1 cellular context compared by ENCODE assay signal in the genomic region with DNA sequence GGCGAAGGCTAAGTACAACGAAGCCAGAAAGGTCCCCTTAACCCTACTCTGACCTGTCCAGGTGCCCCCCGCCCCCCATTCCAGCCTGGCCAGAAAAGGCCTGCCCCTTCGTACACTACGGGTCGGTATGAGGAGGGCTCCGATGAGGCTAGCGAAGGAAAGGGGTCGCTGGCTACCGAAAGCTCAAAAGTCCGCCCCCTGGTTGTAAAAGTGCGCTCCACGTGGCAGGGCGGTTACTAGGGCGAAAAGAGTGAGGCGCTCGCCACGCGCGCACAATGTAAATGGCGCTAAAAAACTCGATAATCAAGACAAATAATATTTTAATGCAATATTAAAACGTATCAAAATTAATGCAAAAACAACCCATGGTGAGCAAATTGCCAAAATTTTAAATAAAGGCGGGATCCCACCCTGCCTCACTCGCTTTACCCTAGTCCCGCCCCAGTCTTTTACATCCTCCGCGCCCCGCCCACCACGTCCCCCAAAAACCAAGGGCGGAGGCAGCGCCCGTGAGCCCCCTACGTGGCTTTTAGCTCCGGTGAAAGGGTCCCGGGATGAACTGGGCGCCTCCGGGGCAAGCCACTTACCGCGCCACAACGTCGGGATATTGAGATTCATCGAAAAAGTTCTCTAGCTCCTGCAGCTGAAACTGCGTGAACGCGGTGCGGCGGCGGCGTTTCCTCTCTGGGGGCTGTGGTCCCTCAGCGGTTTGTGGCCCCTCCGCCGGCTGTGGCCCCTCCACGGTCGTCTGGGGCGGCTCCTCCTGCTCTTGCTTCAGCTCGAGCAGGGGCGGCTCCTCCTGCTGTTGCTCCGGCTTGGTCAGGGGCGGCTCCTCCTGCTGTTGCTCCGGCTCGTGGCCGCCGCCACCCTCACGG.
TF ChIP-seq lines count a peak whose summit lies in the region.

No MANE protein-coding gene starts in this region.

TF ChIP-seq in HepG2, 621 proteins besides CTCF, POLR2A, EP300 and RAD21:
- TF ChIP-seq ZNF333 (CRISPR knock-in tag; IDR thresholded peaks at IDR 0.05; ENCODE audit: borderline replicate concordance) = no peak
- no peak for TF ChIP-seq TAF1 (CRISPR knock-in tag; IDR thresholded peaks at IDR 0.05)
- no peak for TF ChIP-seq NFIB (CRISPR knock-in tag; IDR thresholded peaks at IDR 0.05; ENCODE audit: borderline replicate concordance)
- TF ChIP-seq, protein P1, sequence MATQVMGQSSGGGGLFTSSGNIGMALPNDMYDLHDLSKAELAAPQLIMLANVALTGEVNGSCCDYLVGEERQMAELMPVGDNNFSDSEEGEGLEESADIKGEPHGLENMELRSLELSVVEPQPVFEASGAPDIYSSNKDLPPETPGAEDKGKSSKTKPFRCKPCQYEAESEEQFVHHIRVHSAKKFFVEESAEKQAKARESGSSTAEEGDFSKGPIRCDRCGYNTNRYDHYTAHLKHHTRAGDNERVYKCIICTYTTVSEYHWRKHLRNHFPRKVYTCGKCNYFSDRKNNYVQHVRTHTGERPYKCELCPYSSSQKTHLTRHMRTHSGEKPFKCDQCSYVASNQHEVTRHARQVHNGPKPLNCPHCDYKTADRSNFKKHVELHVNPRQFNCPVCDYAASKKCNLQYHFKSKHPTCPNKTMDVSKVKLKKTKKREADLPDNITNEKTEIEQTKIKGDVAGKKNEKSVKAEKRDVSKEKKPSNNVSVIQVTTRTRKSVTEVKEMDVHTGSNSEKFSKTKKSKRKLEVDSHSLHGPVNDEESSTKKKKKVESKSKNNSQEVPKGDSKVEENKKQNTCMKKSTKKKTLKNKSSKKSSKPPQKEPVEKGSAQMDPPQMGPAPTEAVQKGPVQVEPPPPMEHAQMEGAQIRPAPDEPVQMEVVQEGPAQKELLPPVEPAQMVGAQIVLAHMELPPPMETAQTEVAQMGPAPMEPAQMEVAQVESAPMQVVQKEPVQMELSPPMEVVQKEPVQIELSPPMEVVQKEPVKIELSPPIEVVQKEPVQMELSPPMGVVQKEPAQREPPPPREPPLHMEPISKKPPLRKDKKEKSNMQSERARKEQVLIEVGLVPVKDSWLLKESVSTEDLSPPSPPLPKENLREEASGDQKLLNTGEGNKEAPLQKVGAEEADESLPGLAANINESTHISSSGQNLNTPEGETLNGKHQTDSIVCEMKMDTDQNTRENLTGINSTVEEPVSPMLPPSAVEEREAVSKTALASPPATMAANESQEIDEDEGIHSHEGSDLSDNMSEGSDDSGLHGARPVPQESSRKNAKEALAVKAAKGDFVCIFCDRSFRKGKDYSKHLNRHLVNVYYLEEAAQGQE (IDR thresholded peaks at IDR 0.05; ENCODE audit: borderline replicate concordance in 1 of 2, low read depth in 1 of 2, low read length in 2 of 2) = no peak
- no peak for TF ChIP-seq SRSF9 (IDR thresholded peaks at IDR 0.05; ENCODE audit: borderline replicate concordance, insufficient read depth, low read depth, low read length, poor library complexity, severe bottlenecking)
- no peak for TF ChIP-seq NONO (IDR thresholded peaks at IDR 0.05)
- no peak for TF ChIP-seq NONO (CRISPR knock-in tag; conservative IDR thresholded peaks at IDR 0.05)
- TF ChIP-seq HES4 (CRISPR knock-in tag; IDR thresholded peaks at IDR 0.05; ENCODE audit: borderline replicate concordance) = no peak
- TF ChIP-seq SP1 (IDR thresholded peaks at IDR 0.05) = no peak
- TF ChIP-seq SP1 (CRISPR knock-in tag; IDR thresholded peaks at IDR 0.05) = no peak
- no peak for TF ChIP-seq HNF4G (IDR thresholded peaks at IDR 0.05; ENCODE audit: borderline replicate concordance, low read depth, low read length)
- TF ChIP-seq HNF4G (CRISPR knock-in tag; IDR thresholded peaks at IDR 0.05; ENCODE audit: borderline replicate concordance, low read depth) = no peak
- TF ChIP-seq, protein P2, sequence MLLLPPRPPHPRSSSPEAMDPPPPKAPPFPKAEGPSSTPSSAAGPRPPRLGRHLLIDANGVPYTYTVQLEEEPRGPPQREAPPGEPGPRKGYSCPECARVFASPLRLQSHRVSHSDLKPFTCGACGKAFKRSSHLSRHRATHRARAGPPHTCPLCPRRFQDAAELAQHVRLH (CRISPR knock-in tag; IDR thresholded peaks at IDR 0.05; ENCODE audit: borderline replicate concordance, low read depth) = no peak
- TF ChIP-seq, protein P3, sequence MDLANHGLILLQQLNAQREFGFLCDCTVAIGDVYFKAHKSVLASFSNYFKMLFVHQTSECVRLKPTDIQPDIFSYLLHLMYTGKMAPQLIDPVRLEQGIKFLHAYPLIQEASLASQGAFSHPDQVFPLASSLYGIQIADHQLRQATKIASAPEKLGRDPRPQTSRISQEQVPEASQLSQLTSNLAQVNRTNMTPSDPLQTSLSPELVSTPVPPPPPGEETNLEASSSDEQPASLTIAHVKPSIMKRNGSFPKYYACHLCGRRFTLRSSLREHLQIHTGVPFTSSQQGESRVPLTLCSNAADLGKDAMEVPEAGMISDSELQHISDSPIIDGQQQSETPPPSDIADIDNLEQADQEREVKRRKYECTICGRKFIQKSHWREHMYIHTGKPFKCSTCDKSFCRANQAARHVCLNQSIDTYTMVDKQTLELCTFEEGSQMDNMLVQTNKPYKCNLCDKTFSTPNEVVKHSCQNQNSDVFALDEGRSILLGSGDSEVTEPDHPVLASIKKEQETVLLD (CRISPR knock-in tag; IDR thresholded peaks at IDR 0.05; ENCODE audit: low read depth) = no peak
- no peak for TF ChIP-seq ZNF337 (CRISPR knock-in tag; IDR thresholded peaks at IDR 0.05; ENCODE audit: borderline replicate concordance, low read depth)
- no peak for TF ChIP-seq ZBTB1 (CRISPR knock-in tag; IDR thresholded peaks at IDR 0.05; ENCODE audit: borderline replicate concordance)
- TF ChIP-seq HDAC2 (CRISPR knock-in tag; IDR thresholded peaks at IDR 0.05) = no peak
- TF ChIP-seq ZNF83 (CRISPR knock-in tag; IDR thresholded peaks at IDR 0.05; ENCODE audit: borderline replicate concordance) = no peak
- TF ChIP-seq ZNF605 (CRISPR knock-in tag; IDR thresholded peaks at IDR 0.05) = no peak
- no peak for TF ChIP-seq THAP11 (CRISPR knock-in tag; IDR thresholded peaks at IDR 0.05)
- TF ChIP-seq NRL (CRISPR knock-in tag; IDR thresholded peaks at IDR 0.05; ENCODE audit: borderline replicate concordance) = no peak
- TF ChIP-seq, protein P4, sequence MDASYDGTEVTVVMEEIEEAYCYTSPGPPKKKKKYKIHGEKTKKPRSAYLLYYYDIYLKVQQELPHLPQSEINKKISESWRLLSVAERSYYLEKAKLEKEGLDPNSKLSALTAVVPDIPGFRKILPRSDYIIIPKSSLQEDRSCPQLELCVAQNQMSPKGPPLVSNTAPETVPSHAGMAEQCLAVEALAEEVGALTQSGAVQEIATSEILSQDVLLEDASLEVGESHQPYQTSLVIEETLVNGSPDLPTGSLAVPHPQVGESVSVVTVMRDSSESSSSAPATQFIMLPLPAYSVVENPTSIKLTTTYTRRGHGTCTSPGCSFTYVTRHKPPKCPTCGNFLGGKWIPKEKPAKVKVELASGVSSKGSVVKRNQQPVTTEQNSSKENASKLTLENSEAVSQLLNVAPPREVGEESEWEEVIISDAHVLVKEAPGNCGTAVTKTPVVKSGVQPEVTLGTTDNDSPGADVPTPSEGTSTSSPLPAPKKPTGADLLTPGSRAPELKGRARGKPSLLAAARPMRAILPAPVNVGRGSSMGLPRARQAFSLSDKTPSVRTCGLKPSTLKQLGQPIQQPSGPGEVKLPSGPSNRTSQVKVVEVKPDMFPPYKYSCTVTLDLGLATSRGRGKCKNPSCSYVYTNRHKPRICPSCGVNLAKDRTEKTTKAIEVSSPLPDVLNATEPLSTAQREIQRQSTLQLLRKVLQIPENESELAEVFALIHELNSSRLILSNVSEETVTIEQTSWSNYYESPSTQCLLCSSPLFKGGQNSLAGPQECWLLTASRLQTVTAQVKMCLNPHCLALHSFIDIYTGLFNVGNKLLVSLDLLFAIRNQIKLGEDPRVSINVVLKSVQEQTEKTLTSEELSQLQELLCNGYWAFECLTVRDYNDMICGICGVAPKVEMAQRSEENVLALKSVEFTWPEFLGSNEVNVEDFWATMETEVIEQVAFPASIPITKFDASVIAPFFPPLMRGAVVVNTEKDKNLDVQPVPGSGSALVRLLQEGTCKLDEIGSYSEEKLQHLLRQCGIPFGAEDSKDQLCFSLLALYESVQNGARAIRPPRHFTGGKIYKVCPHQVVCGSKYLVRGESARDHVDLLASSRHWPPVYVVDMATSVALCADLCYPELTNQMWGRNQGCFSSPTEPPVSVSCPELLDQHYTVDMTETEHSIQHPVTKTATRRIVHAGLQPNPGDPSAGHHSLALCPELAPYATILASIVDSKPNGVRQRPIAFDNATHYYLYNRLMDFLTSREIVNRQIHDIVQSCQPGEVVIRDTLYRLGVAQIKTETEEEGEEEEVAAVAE (CRISPR knock-in tag; IDR thresholded peaks at IDR 0.05; ENCODE audit: borderline replicate concordance) = no peak
- TF ChIP-seq, protein P5, sequence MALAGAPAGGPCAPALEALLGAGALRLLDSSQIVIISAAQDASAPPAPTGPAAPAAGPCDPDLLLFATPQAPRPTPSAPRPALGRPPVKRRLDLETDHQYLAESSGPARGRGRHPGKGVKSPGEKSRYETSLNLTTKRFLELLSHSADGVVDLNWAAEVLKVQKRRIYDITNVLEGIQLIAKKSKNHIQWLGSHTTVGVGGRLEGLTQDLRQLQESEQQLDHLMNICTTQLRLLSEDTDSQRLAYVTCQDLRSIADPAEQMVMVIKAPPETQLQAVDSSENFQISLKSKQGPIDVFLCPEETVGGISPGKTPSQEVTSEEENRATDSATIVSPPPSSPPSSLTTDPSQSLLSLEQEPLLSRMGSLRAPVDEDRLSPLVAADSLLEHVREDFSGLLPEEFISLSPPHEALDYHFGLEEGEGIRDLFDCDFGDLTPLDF (CRISPR knock-in tag; IDR thresholded peaks at IDR 0.05) = no peak
TF ChIP-seq in HepG2: peak in this region for 0.
